Comparison of ENCODE assay signal across 32 cellular contexts in the genomic region with DNA sequence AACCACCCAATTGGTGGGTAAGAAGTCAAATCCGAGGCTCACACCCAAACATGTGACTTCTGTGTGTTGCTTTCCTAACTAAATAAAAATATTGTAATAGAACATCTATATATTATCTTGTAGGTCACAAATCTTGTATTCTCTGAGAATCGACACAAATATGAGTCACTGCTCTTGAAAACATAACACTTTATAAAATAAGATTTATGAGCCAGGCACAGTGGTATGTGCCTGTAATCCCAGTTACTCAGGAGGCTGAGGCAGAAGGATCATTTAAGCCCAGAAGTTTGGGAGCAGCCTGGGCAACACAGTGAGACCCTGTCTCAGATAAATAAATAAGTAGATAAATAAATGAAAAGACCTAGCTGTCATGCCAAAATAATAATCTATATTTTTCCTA.
"Had no signal": no experiment of that assay in that cellular context is flagged by ENCODE, and none has a peak within 500 bp of the region (broad histone marks: within the 10 kb centered on the region; RNA-seq: fewer than 3 reads in every experiment).

No MANE protein-coding gene starts in this region.

- ATAC-seq: activated CD4-positive, CD25-positive, alpha-beta regulatory T cell treated with anti-CD3 and anti-CD28 coated beads, Interleukin-2, amount 50 U/mL, for 24 hours; gastrocnemius medialis; left cardiac atrium; left ventricle myocardium superior; right lobe of liver; stimulated activated effector memory CD8-positive, alpha-beta T cell treated with anti-CD3 and anti-CD28 coated beads, Interleukin-12 subunit alpha, Interleukin-12 subunit beta, amount 100 ng/mL, for 72 hours had no signal

- H3K4me3 ChIP-seq: colonic mucosa, gastrocnemius medialis, hepatocyte, ovary, right lobe of liver, thyroid gland, upper lobe of left lung, vagina had no signal

- H3K4me1 ChIP-seq: colonic mucosa, gastrocnemius medialis, right lobe of liver, thyroid gland, upper lobe of left lung, vagina had no signal

- H3K36me3 Mint-ChIP-seq: activated naive CD8-positive, alpha-beta T cell treated with anti-CD3 and anti-CD28 coated beads for 36 hours; mesothelial cell of epicardium; naive B cell; stimulated activated effector memory CD8-positive, alpha-beta T cell treated with anti-CD3 and anti-CD28 coated beads, Interleukin-12 subunit alpha, Interleukin-12 subunit beta, amount 100 ng/mL, for 72 hours had no signal

- H3K9me3 Mint-ChIP-seq: activated naive CD4-positive, alpha-beta T cell treated with anti-CD3 and anti-CD28 coated beads for 36 hours; activated naive CD8-positive, alpha-beta T cell treated with anti-CD3 and anti-CD28 coated beads for 36 hours; activated T-helper 1 cell treated with anti-CD3 and anti-CD28 coated beads, Interleukin-12 subunit alpha, Interleukin-12 subunit beta, Interleukin-2, Interleukin-4 antibody, amounts not matched to agents 30 ng/mL and 10 ng/mL and 1 ng/mL, durations not matched to agents 14 hours and 24 hours and 36 hours; mesothelial cell of epicardium; stimulated activated naive CD8-positive, alpha-beta T cell treated with anti-CD3 and anti-CD28 coated beads, Interleukin-15, Interleukin-2, amounts not matched to agents 100 ng/mL and 50 ng/mL, for 24 hours; T-helper 1 cell treated with Interleukin-12 subunit alpha and Interleukin-12 subunit beta and Interleukin-4 antibody, amounts not matched to agents 30 μg/mL and 1 μg/mL, for 36 hours had no signal

- H3K27me3 ChIP-seq: colonic mucosa, gastrocnemius medialis, hepatocyte, ovary, right lobe of liver, thyroid gland, upper lobe of left lung, vagina had no signal

- H3K27ac ChIP-seq: colonic mucosa, gastrocnemius medialis, hepatocyte, ovary, right lobe of liver, thyroid gland, upper lobe of left lung, vagina, WERI-Rb-1 had no signal

- H2AFZ ChIP-seq: hepatocyte had no signal

- H3K4me3 Mint-ChIP-seq: activated naive CD4-positive, alpha-beta T cell treated with anti-CD3 and anti-CD28 coated beads for 36 hours; activated naive CD8-positive, alpha-beta T cell treated with anti-CD3 and anti-CD28 coated beads for 36 hours; activated T-helper 1 cell treated with anti-CD3 and anti-CD28 coated beads, Interleukin-12 subunit alpha, Interleukin-12 subunit beta, Interleukin-2, Interleukin-4 antibody, amounts not matched to agents 30 ng/mL and 10 ng/mL and 1 ng/mL, durations not matched to agents 14 hours and 24 hours and 36 hours; mesothelial cell of epicardium; naive B cell; stimulated activated effector memory CD8-positive, alpha-beta T cell treated with anti-CD3 and anti-CD28 coated beads, Interleukin-12 subunit alpha, Interleukin-12 subunit beta, amount 100 ng/mL, for 72 hours; stimulated activated naive CD8-positive, alpha-beta T cell treated with anti-CD3 and anti-CD28 coated beads, Interleukin-15, Interleukin-2, amounts not matched to agents 100 ng/mL and 50 ng/mL, for 24 hours; T-helper 1 cell treated with Interleukin-12 subunit alpha and Interleukin-12 subunit beta and Interleukin-4 antibody, amounts not matched to agents 30 μg/mL and 1 μg/mL, for 36 hours had no signal

- H3K4me1 Mint-ChIP-seq: activated naive CD8-positive, alpha-beta T cell treated with anti-CD3 and anti-CD28 coated beads for 36 hours; mesothelial cell of epicardium; naive B cell; stimulated activated effector memory CD8-positive, alpha-beta T cell treated with anti-CD3 and anti-CD28 coated beads, Interleukin-12 subunit alpha, Interleukin-12 subunit beta, amount 100 ng/mL, for 72 hours had no signal

- H3K27ac Mint-ChIP-seq: activated naive CD4-positive, alpha-beta T cell treated with anti-CD3 and anti-CD28 coated beads for 36 hours; activated naive CD8-positive, alpha-beta T cell treated with anti-CD3 and anti-CD28 coated beads for 36 hours; activated T-helper 1 cell treated with anti-CD3 and anti-CD28 coated beads, Interleukin-12 subunit alpha, Interleukin-12 subunit beta, Interleukin-2, Interleukin-4 antibody, amounts not matched to agents 30 ng/mL and 10 ng/mL and 1 ng/mL, durations not matched to agents 14 hours and 24 hours and 36 hours; mesothelial cell of epicardium; progenitor cell of endocrine pancreas; stimulated activated effector memory CD8-positive, alpha-beta T cell treated with anti-CD3 and anti-CD28 coated beads, Interleukin-12 subunit alpha, Interleukin-12 subunit beta, amount 100 ng/mL, for 72 hours; stimulated activated naive CD8-positive, alpha-beta T cell treated with anti-CD3 and anti-CD28 coated beads, Interleukin-15, Interleukin-2, amounts not matched to agents 100 ng/mL and 50 ng/mL, for 24 hours; T-helper 1 cell treated with Interleukin-12 subunit alpha and Interleukin-12 subunit beta and Interleukin-4 antibody, amounts not matched to agents 30 μg/mL and 1 μg/mL, for 36 hours had no signal

- DNase-seq: activated CD4-positive, alpha-beta T cell treated with anti-CD3 and anti-CD28 coated beads for 48 hours; activated CD4-positive, alpha-beta T cell treated with anti-CD3 and anti-CD28 coated beads, Interleukin-2, amount 50 U/mL, for 48 hours; activated CD8-positive, alpha-beta memory T cell treated with anti-CD3 and anti-CD28 coated beads for 24 hours; activated effector memory CD4-positive, alpha-beta T cell treated with anti-CD3 and anti-CD28 coated beads, Interleukin-2, amount 50 U/mL, for 16 hours; activated naive CD4-positive, alpha-beta T cell treated with anti-CD3 and anti-CD28 coated beads for 36 hours; activated naive CD8-positive, alpha-beta T cell treated with anti-CD3 and anti-CD28 coated beads for 36 hours; amygdala; colonic mucosa; effector CD8-positive, alpha-beta T cell; gastrocnemius medialis; glutamatergic neuron; left cardiac atrium; left ventricle myocardium superior; naive B cell; ovary; right lobe of liver; small intestine; stimulated activated CD4-positive, alpha-beta T cell treated with anti-CD3 and anti-CD28 coated beads, Interleukin-4, amount 100 ng/mL, for 24 hours; substantia nigra; T-helper 9 cell; thyroid gland; upper lobe of left lung; WERI-Rb-1 had no signal

- H3K79me2 ChIP-seq: hepatocyte had no signal

- H3K36me3 ChIP-seq: colonic mucosa, gastrocnemius medialis, ovary, right lobe of liver, thyroid gland, upper lobe of left lung, vagina, WERI-Rb-1 had no signal

- H3K9me3 ChIP-seq: colonic mucosa, gastrocnemius medialis, ovary, right lobe of liver, thyroid gland, upper lobe of left lung, vagina had no signal

- H3K27me3 Mint-ChIP-seq: activated naive CD8-positive, alpha-beta T cell treated with anti-CD3 and anti-CD28 coated beads for 36 hours; naive B cell; stimulated activated naive CD8-positive, alpha-beta T cell treated with anti-CD3 and anti-CD28 coated beads, Interleukin-15, Interleukin-2, amounts not matched to agents 100 ng/mL and 50 ng/mL, for 24 hours had no signal
